27 cellular contexts compared by ENCODE assay signal in the genomic region with DNA sequence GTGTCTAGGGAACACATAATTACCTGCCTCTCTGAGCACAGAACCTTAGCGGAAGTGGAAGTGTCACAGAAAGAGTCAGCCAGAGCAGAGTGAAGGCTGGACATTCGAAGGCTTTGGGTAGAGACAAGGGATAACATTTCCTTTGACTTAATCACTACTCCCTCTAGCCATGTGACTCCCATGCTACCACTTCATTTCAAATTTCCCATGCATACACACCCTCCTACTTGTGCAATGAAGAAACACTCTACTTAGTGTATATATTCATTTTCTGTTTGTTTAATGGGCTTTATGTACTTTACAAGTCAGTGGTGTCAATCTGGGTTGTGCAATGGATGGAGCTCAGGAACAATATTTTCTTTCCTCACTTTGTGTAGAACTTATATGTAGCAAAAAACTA. TPM values are rescaled to one million over a fixed set of nuclear protein-coding genes. Genes with fewer than 3 reads are reported as not detected.
DNase-seq lines count a peak whose midpoint lies in the region; ATAC-seq, FAIRE-seq and TF ChIP-seq lines count a peak whose summit lies in the region.
"Had no signal": no experiment of that assay in that cellular context is flagged by ENCODE, and none has a peak within 500 bp of the region (broad histone marks: within the 10 kb centered on the region; RNA-seq: fewer than 3 reads in every experiment).

No MANE protein-coding gene starts in this region.

- TF ChIP-seq CTCF in HEK293 (tag by site-specific recombination; IDR thresholded peaks at IDR 0.05), result no peak
- TF ChIP-seq CTCF in pancreas (IDR thresholded peaks at IDR 0.05), result no peak

- H3K27ac ChIP-seq in HEK293 (ENCODE audit: extremely low read depth, low read depth, low read length), result no peak overlapping the region
- H3K27ac ChIP-seq in effector memory CD4-positive, alpha-beta T cell (ENCODE audit: insufficient read depth, low read length, poor library complexity, severe bottlenecking), result no peak overlapping the region
- H3K27ac ChIP-seq in pancreas, result no peak overlapping the region
- H3K27ac ChIP-seq: cardiac muscle cell, lower lobe of right lung, psoas muscle had no signal

- H3K27me3 ChIP-seq in adipocyte (replicated peaks; ENCODE audit: control insufficient read depth, insufficient read depth, low read length), result no peaks in the 10 kb centered on the region
- H3K27me3 ChIP-seq in effector memory CD4-positive, alpha-beta T cell (replicated peaks; ENCODE audit: control insufficient read depth, insufficient read depth, low read length, poor library complexity, severe bottlenecking), result no peaks in the 10 kb centered on the region
- H3K27me3 ChIP-seq in pancreas, result no peaks in the 10 kb centered on the region

- whole genome bisulfite sequencing in pancreas, 2 donors, result 66 to 80% methylated on average over 2 of the region's 2 CpGs

- H3K36me3 ChIP-seq in HEK293 (ENCODE audit: control insufficient read depth in 2 of 2, insufficient read depth in 1 of 2, low read length in 2 of 2), result no peaks in the 10 kb centered on the region
- no peaks in the 10 kb centered on the region for H3K36me3 ChIP-seq in adipocyte (ENCODE audit: control insufficient read depth, insufficient read depth, low read length, severe bottlenecking)
- H3K36me3 ChIP-seq in effector memory CD4-positive, alpha-beta T cell (ENCODE audit: control insufficient read depth, insufficient read depth, low read length), result no peaks in the 10 kb centered on the region
- no peaks in the 10 kb centered on the region for H3K36me3 ChIP-seq in pancreas
- H3K36me3 ChIP-seq: cardiac muscle cell, lower lobe of right lung had no signal

- H3K4me3 ChIP-seq in HEK293 (ENCODE audit: low read depth, low read length) (no peak overlapping the region), adipocyte (ENCODE audit: low read length) (no peak overlapping the region), pancreas (no peak overlapping the region)
- H3K4me3 ChIP-seq in effector memory CD4-positive, alpha-beta T cell (ENCODE audit: insufficient read depth, low read depth, low read length, poor library complexity, severe bottlenecking), result no peak overlapping the region
- H3K4me3 ChIP-seq: cardiac muscle cell, lower lobe of right lung, psoas muscle had no signal

- H3K9me3 ChIP-seq in HEK293 (ENCODE audit: control insufficient read depth, insufficient read depth, low read depth, low read length) (no peaks in the 10 kb centered on the region), adipocyte (ENCODE audit: control insufficient read depth, low read length) (no peaks in the 10 kb centered on the region), pancreas (no peaks in the 10 kb centered on the region)
- no peaks in the 10 kb centered on the region for H3K9me3 ChIP-seq in effector memory CD4-positive, alpha-beta T cell (ENCODE audit: control insufficient read depth, low read length)
- H3K9me3 ChIP-seq: lower lobe of right lung, psoas muscle had no signal

- no peak overlapping the region for H3K9ac ChIP-seq in adipocyte (ENCODE audit: low read length)

- CTCF ChIA-PET in HEK293 (lab: Yijun Ruan, JAX), result interaction anchor here (0.6 to 7.5 kb wide), 4 partner anchors 13 to 33 kb away, joined by 3 to 70 read pairs (median 10); partner anchors contain the start of genes ITGA10 and NUDT17

- H3K4me1 ChIP-seq in HEK293 (ENCODE audit: control insufficient read depth, insufficient read depth, low read length) (no peaks in the 10 kb centered on the region), adipocyte (ENCODE audit: control insufficient read depth, insufficient read depth, low read length) (peaks cover 4% of the 10 kb centered on the region), pancreas (no peaks in the 10 kb centered on the region)
- H3K4me1 ChIP-seq in effector memory CD4-positive, alpha-beta T cell (ENCODE audit: control insufficient read depth, insufficient read depth, low read length, poor library complexity, severe bottlenecking), result no peaks in the 10 kb centered on the region
- H3K4me1 ChIP-seq: lower lobe of right lung, psoas muscle had no signal

- POLR2A ChIA-PET in HEK293 (lab: Yijun Ruan, JAX), result interaction anchor here (1.7 kb wide), 1 partner anchor 19 kb away, joined by 5 read pairs; the partner anchor contains the start of gene PIAS3

- intact Hi-C loops in pancreas (cut with DNase I), result no loop called here

- DNase-seq in EH (ENCODE audit: low read depth), result peak; percentile 41
- peak; percentile 39 for DNase-seq in adipocyte (ENCODE audit: low read depth)
- DNase-seq in hepatic stellate cell (ENCODE audit: low spot score), result peak; percentile 39
- no peak for DNase-seq in HPDE6-E6E7 (ENCODE audit: extremely low spot score)
- DNase-seq in effector memory CD4-positive, alpha-beta T cell, result no peak
- no peak for DNase-seq in pancreas
- DNase-seq: activated CD4-positive, CD25-positive, alpha-beta regulatory T cell treated with anti-CD3 and anti-CD28 coated beads, Interleukin-2, amount 50 U/mL, for 72 hours; activated CD8-positive, alpha-beta T cell treated with anti-CD3 and anti-CD28 coated beads, Interleukin-2, amount 10 ng/mL, durations not matched to agents 7 days and 5 days; activated gamma-delta T cell; amniotic stem cell; H9; hypothalamus; islet precursor cell; KG1; lower lobe of right lung; NCI-H1694; NCI-H524 treated with DMSO at 0.1 percent for 48 hours; psoas muscle; small intestine; SW 1271 had no signal

- FAIRE-seq in pancreas (lab: Jason Lieb, UNC), result no peak
- FAIRE-seq: D721Med, frontal cortex, G401.6, small intestine had no signal

- ATAC-seq in pancreas, result no peak
- no peak for ATAC-seq in HG03378 (IDR thresholded peaks at IDR 0.05; ENCODE audit: unreplicated experiment)
- ATAC-seq: activated CD8-positive, alpha-beta T cell treated with anti-CD3 and anti-CD28 coated beads, Interleukin-2, amount 10 ng/mL, durations not matched to agents 7 days and 5 days; psoas muscle; stimulated activated memory B cell treated with anti-CD40 and anti-IgM and Interleukin-4, amounts not matched to agents 10 μg/mL and 1 μg/mL and 100 μg/mL, for 72 hours had no signal

TF ChIP-seq in HEK293, 187 proteins besides CTCF, POLR2A, EP300 and RAD21:
- TF ChIP-seq KLF1 (tag by site-specific recombination; IDR thresholded peaks at IDR 0.05) (no peak), ZNF555 (tag by site-specific recombination; conservative IDR thresholded peaks at IDR 0.05) (no peak), ZNF24 (tag by site-specific recombination; IDR thresholded peaks at IDR 0.05) (no peak), PRDM10 (tag by site-specific recombination; IDR thresholded peaks at IDR 0.05) (peak; percentile 37; the same call in 1 of the 2 replicates)
TF ChIP-seq in HEK293: peak in this region for 1.

RNA-seq across cellular contexts. Expression of gene ANKRD35, which starts 6.9 kb away (rescaled TPM):
- under 1 TPM; 0.04 to 0.50 (median 0.26) TPM for total RNA-seq in pancreas
- under 1 TPM; 0.59 to 0.68 TPM for polyA plus RNA-seq in pancreas
- total RNA-seq: cardiac muscle cell had no signal

RNA-seq across cellular contexts. Expression of gene PIAS3, which starts 19.8 kb away (rescaled TPM):
- 10 to 100 TPM in 2 of 6 donors, 1 to 10 TPM in 4; 8.9 to 16.4 (median 10.0) TPM for total RNA-seq in pancreas
- 10 to 100 TPM; 21.9 to 26.7 TPM for polyA plus RNA-seq in pancreas

RNA-seq across cellular contexts. Expression of gene ITGA10, which starts 31.1 kb away (rescaled TPM):
- total RNA-seq in pancreas, result 1 to 10 TPM in 3 of 6 donors, under 1 TPM in 3; 0.12 to 1.3 (median 0.82) TPM
- 1 to 10 TPM; 3.5 to 7.4 TPM for polyA plus RNA-seq in pancreas

RNA-seq across cellular contexts. Expression of gene NUDT17, which starts 33.3 kb away (rescaled TPM):
- total RNA-seq in pancreas, result 1 to 10 TPM; 1.0 to 2.6 (median 1.7) TPM
- polyA plus RNA-seq in pancreas, result 1 to 10 TPM; 2.6 to 3.6 TPM

RNA-seq across cellular contexts. Expression of gene PEX11B, which starts 39.8 kb away (rescaled TPM):
- total RNA-seq in pancreas, result 10 to 100 TPM; 11.0 to 15.5 (median 12.5) TPM
- 10 to 100 TPM; 10.7 to 21.9 TPM for polyA plus RNA-seq in pancreas

Comparison
In these comparisons a context has a peak if more than half of its experiments do, and no peak if none do; other contexts are left out.
1. DNase-seq: peak in EH (single experiment), adipocyte (single experiment) and hepatic stellate cell (single experiment); none in HPDE6-E6E7 (single experiment), effector memory CD4-positive, alpha-beta T cell (0 of 3) and pancreas (0 of 6).